Comparison of ENCODE assay signal across 18 cellular contexts in the genomic region with DNA sequence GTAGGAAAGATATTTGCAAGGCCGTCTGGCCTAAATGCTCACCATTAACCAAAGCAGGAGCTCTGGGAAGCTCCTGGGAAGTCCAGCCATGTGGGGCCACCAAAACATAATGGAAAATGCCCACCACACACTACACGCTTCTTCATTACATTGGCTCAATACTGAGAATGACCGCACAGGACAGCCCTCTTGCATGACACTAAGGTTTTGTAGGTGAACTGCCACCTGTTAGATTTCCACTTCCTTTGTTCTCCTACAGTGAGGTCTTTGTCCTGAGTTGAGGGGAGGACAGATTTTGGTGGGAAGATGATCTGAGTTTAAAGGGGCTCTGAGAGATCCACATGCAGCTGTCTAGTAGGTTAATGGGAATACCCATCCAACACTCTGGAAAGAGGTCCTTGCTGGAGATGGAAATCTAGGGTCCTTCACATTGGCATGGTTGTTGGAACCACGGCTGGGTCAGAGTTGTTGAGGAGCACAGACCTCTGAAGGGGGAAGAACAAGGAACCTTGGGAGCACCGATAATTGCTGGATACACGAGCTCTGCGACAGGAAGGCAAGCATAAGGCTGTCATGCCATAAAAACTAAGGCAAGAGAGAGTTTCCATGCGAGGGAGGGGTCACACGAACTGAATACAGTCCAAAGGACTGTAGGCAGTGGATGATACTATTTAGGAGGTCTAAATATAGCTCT.
DNase-seq lines count a peak whose midpoint lies in the region; ATAC-seq and TF ChIP-seq lines count a peak whose summit lies in the region.
"Had no signal": no experiment of that assay in that cellular context is flagged by ENCODE, and none has a peak within 500 bp of the region (broad histone marks: within the 10 kb centered on the region; RNA-seq: fewer than 3 reads in every experiment).

No MANE protein-coding gene starts in this region.

- POLR2A ChIA-PET in CD4-positive, alpha-beta memory T cell (lab: Charles Lee; ENCODE audit: partially characterized antibody), result interaction anchor here (0.9 to 1.0 kb wide), 2 partner anchors 43 to 104 kb away, joined by 3 read pairs; no protein-coding TSS in a partner anchor

- no peak overlapping the region for H3K4me3 ChIP-seq in vagina
- H3K4me3 ChIP-seq in CD4-positive, alpha-beta memory T cell (ENCODE audit: low read length in 2 of 2), result no peak overlapping the region
- H3K4me3 ChIP-seq: A549 had no signal

- H3K27ac Mint-ChIP-seq in progenitor cell of endocrine pancreas, result peak overlapping the region; percentile 91
- no peak overlapping the region for H3K27ac Mint-ChIP-seq in CD4-positive, alpha-beta memory T cell
- H3K27ac Mint-ChIP-seq: activated CD8-positive, alpha-beta memory T cell treated with anti-CD3 and anti-CD28 coated beads, Interleukin-2, amount 10 ng/mL, durations not matched to agents 7 days and 5 days; activated naive CD4-positive, alpha-beta T cell treated with anti-CD3 and anti-CD28 coated beads, Interleukin-2, amount 10 ng/mL, durations not matched to agents 7 days and 5 days; T-cell; WTC11 had no signal

- no peak for DNase-seq in Right ventricle myocardium superior
- DNase-seq in left cardiac atrium, result no peak
- DNase-seq in left colon, result no peak
- no peak for DNase-seq in progenitor cell of endocrine pancreas (ENCODE audit: low spot score, unreplicated experiment)
- no peak for DNase-seq in vagina (ENCODE audit: extremely low spot score in 2 of 2)
- DNase-seq in CD4-positive, alpha-beta memory T cell, result no peak
- DNase-seq in posterior cingulate gyrus, result no peak
- DNase-seq: activated CD8-positive, alpha-beta memory T cell treated with anti-CD3 and anti-CD28 coated beads, Interleukin-2, amount 10 ng/mL, durations not matched to agents 7 days and 5 days; activated naive CD4-positive, alpha-beta T cell treated with anti-CD3 and anti-CD28 coated beads, Interleukin-2, amount 10 ng/mL, durations not matched to agents 7 days and 5 days; caudate nucleus; glutamatergic neuron; NCI-H146; occipital lobe; RPMI8226; T-cell had no signal

- H3K4me3 Mint-ChIP-seq in progenitor cell of endocrine pancreas (ENCODE audit: low read depth), result no peak overlapping the region
- H3K4me3 Mint-ChIP-seq in CD4-positive, alpha-beta memory T cell, result no peak overlapping the region
- H3K4me3 Mint-ChIP-seq: activated CD8-positive, alpha-beta memory T cell treated with anti-CD3 and anti-CD28 coated beads, Interleukin-2, amount 10 ng/mL, durations not matched to agents 7 days and 5 days; activated naive CD4-positive, alpha-beta T cell treated with anti-CD3 and anti-CD28 coated beads, Interleukin-2, amount 10 ng/mL, durations not matched to agents 7 days and 5 days; T-cell; WTC11 had no signal

- no peak for TF ChIP-seq POLR2A in vagina (IDR thresholded peaks at IDR 0.05)

- TF ChIP-seq CTCF in progenitor cell of endocrine pancreas (IDR thresholded peaks at IDR 0.05; ENCODE audit: unreplicated experiment) (no peak), vagina (IDR thresholded peaks at IDR 0.05) (no peak)

- peaks cover 73% of the 10 kb centered on the region for H3K4me1 Mint-ChIP-seq in progenitor cell of endocrine pancreas (ENCODE audit: low read depth)
- peaks cover 1 to 9% (median 5%) of the 10 kb centered on the region in 4 donors for H3K4me1 Mint-ChIP-seq in CD4-positive, alpha-beta memory T cell
- H3K4me1 Mint-ChIP-seq: activated CD8-positive, alpha-beta memory T cell treated with anti-CD3 and anti-CD28 coated beads, Interleukin-2, amount 10 ng/mL, durations not matched to agents 7 days and 5 days had no signal

- peak overlapping the region; percentile 49 for H3K27ac ChIP-seq in vagina
- no peak overlapping the region for H3K27ac ChIP-seq in CD4-positive, alpha-beta memory T cell (ENCODE audit: low read depth, low read length)

- no peaks in the 10 kb centered on the region for H3K9me3 ChIP-seq in vagina
- H3K9me3 ChIP-seq in CD4-positive, alpha-beta memory T cell (ENCODE audit: control insufficient read depth in 1 of 2, low read length in 2 of 2), result no peaks in the 10 kb centered on the region
- H3K9me3 ChIP-seq: A549 had no signal

- no peaks in the 10 kb centered on the region for H3K36me3 Mint-ChIP-seq in progenitor cell of endocrine pancreas (ENCODE audit: insufficient read depth)
- no peaks in the 10 kb centered on the region for H3K36me3 Mint-ChIP-seq in CD4-positive, alpha-beta memory T cell
- H3K36me3 Mint-ChIP-seq: activated CD8-positive, alpha-beta memory T cell treated with anti-CD3 and anti-CD28 coated beads, Interleukin-2, amount 10 ng/mL, durations not matched to agents 7 days and 5 days; activated naive CD4-positive, alpha-beta T cell treated with anti-CD3 and anti-CD28 coated beads, Interleukin-2, amount 10 ng/mL, durations not matched to agents 7 days and 5 days; T-cell; WTC11 had no signal

- peaks cover 32% of the 10 kb centered on the region for H3K4me1 ChIP-seq in vagina
- H3K4me1 ChIP-seq in CD4-positive, alpha-beta memory T cell (ENCODE audit: insufficient read depth, low read length), result no peaks in the 10 kb centered on the region

- H3K9me3 Mint-ChIP-seq in progenitor cell of endocrine pancreas (ENCODE audit: low read depth), result no peaks in the 10 kb centered on the region
- H3K9me3 Mint-ChIP-seq in CD4-positive, alpha-beta memory T cell, result no peaks in the 10 kb centered on the region
- H3K9me3 Mint-ChIP-seq: activated naive CD4-positive, alpha-beta T cell treated with anti-CD3 and anti-CD28 coated beads, Interleukin-2, amount 10 ng/mL, durations not matched to agents 7 days and 5 days; T-cell; WTC11 had no signal

- CTCF ChIA-PET in CD4-positive, alpha-beta memory T cell (lab: Charles Lee; ENCODE audit: partially characterized antibody), result interaction anchor here (1.3 kb wide), 1 partner anchor 13 kb away, joined by 3 read pairs; no protein-coding TSS in a partner anchor

- peak; percentile 5 for ATAC-seq in Right ventricle myocardium superior (ENCODE audit: poor library complexity)
- ATAC-seq in left cardiac atrium, result no peak
- ATAC-seq in left colon, result peak; percentile 62
- ATAC-seq in HG02678 (IDR thresholded peaks at IDR 0.05; ENCODE audit: unreplicated experiment), result no peak
- ATAC-seq: A549; activated CD8-positive, alpha-beta memory T cell treated with anti-CD3 and anti-CD28 coated beads, Interleukin-2, amount 10 ng/mL, durations not matched to agents 7 days and 5 days; T-cell; WTC11 had no signal

- no peaks in the 10 kb centered on the region for H3K27me3 ChIP-seq in vagina
- no peaks in the 10 kb centered on the region for H3K27me3 ChIP-seq in CD4-positive, alpha-beta memory T cell (ENCODE audit: insufficient read depth, low read length)

- no peaks in the 10 kb centered on the region for H3K36me3 ChIP-seq in vagina
- H3K36me3 ChIP-seq in CD4-positive, alpha-beta memory T cell (ENCODE audit: insufficient read depth, low read length), result no peaks in the 10 kb centered on the region

- no peaks in the 10 kb centered on the region for H3K27me3 Mint-ChIP-seq in progenitor cell of endocrine pancreas
- no peaks in the 10 kb centered on the region for H3K27me3 Mint-ChIP-seq in CD4-positive, alpha-beta memory T cell
- H3K27me3 Mint-ChIP-seq: activated CD8-positive, alpha-beta memory T cell treated with anti-CD3 and anti-CD28 coated beads, Interleukin-2, amount 10 ng/mL, durations not matched to agents 7 days and 5 days; T-cell had no signal

- intact Hi-C loops in Right ventricle myocardium superior (cut with DNase I) (no loop called here), left cardiac atrium (cut with DNase I) (no loop called here), left colon (cut with DNase I, micrococcal nuclease) (loop anchor here in 1 of 2 donors (5.0 kb wide), 1 partner anchor 103 kb away; the partner anchor contains the start of gene IRF2BP2), vagina (cut with DNase I) (no loop called here), posterior cingulate gyrus (cut with DNase I) (no loop called here)
- intact Hi-C loops in CD4-positive, alpha-beta memory T cell (cut with micrococcal nuclease), result no loop called here

Comparison
In these comparisons a context has a peak if more than half of its experiments do, and no peak if none do; other contexts are left out.
1. ATAC-seq: peak in Right ventricle myocardium superior (single experiment) and left colon (single experiment); none in left cardiac atrium (0 of 2) and HG02678 (single experiment).